Comparison of ENCODE assay signal across 8 cellular contexts in genomic region chr3:33440328-33440577, GRCh38. TPM values are rescaled to one million over a fixed set of nuclear protein-coding genes. Genes with fewer than 3 reads are reported as not detected.
DNase-seq lines count a peak whose midpoint lies in the region; ATAC-seq and TF ChIP-seq lines count a peak whose summit lies in the region.

Gene UBP1 (minus strand): TSS chr3:33440405. CDS start chr3:33439848, 557 bp downstream.

- peaks cover 42% of the 10 kb centered on the region for H3K79me2 ChIP-seq in neural cell (replicated peaks; ENCODE audit: insufficient read depth, low read length)

- peaks cover 9% of the 10 kb centered on the region for H3F3A ChIP-seq in neural cell (ENCODE audit: insufficient read depth, low read length, poor library complexity, severe bottlenecking)

- no peaks in the 10 kb centered on the region for H3K36me3 ChIP-seq in esophagus (ENCODE audit: control insufficient read depth in 2 of 2, insufficient read depth in 2 of 2, low read length in 1 of 2)
- H3K36me3 ChIP-seq in neural cell (ENCODE audit: insufficient read depth, low read length), result no peaks in the 10 kb centered on the region

- TF ChIP-seq EP300 in neural cell (conservative IDR thresholded peaks at IDR 0.05; ENCODE audit: poor library complexity, severe bottlenecking), result no peak

- no peaks in the 10 kb centered on the region for H3K27me3 ChIP-seq in esophagus (ENCODE audit: control insufficient read depth in 1 of 2, insufficient read depth in 2 of 2, low read length in 2 of 2)
- no peaks in the 10 kb centered on the region for H3K27me3 ChIP-seq in neural cell (ENCODE audit: insufficient read depth, low read depth, low read length)

- H3K4me2 ChIP-seq in neural cell (ENCODE audit: low read length), result peak within 1 kb of the TSS; percentile 83

- no peaks in the 10 kb centered on the region for H3K9me2 ChIP-seq in neural cell (ENCODE audit: insufficient read depth, low read length)

- H3K4me1 ChIP-seq in esophagus (ENCODE audit: control insufficient read depth in 2 of 2, insufficient read depth in 2 of 2, low read length in 1 of 2), result peaks cover 0 to 5% of the 10 kb centered on the region in 2 donors

- ATAC-seq in HG03025 (IDR thresholded peaks at IDR 0.05; ENCODE audit: low FRiP score, unreplicated experiment) (no peak), HG02798 (IDR thresholded peaks at IDR 0.05; ENCODE audit: poor library complexity, unreplicated experiment) (no peak), GM21528 (IDR thresholded peaks at IDR 0.05; ENCODE audit: low FRiP score, unreplicated experiment) (no peak)

- peak within 1 kb of the TSS; percentile 84 for H3K9ac ChIP-seq in neural cell (ENCODE audit: low read length)

- 1% methylated on average over 29 to 36 of the region's 36 CpGs for WGBS in esophagus, 2 donors

- H3K27ac ChIP-seq in esophagus (ENCODE audit: low read depth in 2 of 2, low read length in 1 of 2) (peak within 1 kb of the TSS; percentile 99 to 100), neural cell (ENCODE audit: low read length) (peak within 1 kb of the TSS; percentile 92)

- H3K9me3 ChIP-seq in esophagus (ENCODE audit: control insufficient read depth in 2 of 2, insufficient read depth in 1 of 2, low read depth in 1 of 2, low read length in 1 of 2) (no peaks in the 10 kb centered on the region), neural cell (ENCODE audit: low read length) (no peaks in the 10 kb centered on the region)

- peaks cover 8% of the 10 kb centered on the region for H4K20me1 ChIP-seq in neural cell (ENCODE audit: insufficient read depth)

- H2AFZ ChIP-seq in neural cell (ENCODE audit: low read depth, low read length), result peak within 1 kb of the TSS; percentile 83

- TF ChIP-seq CTCF in WI38 (IDR thresholded peaks at IDR 0.05; ENCODE audit: low read depth, low read length) (no peak), neural cell (IDR thresholded peaks at IDR 0.05; ENCODE audit: poor library complexity, severe bottlenecking) (no peak)

- peak; percentile 100 for DNase-seq in HCEC 1CT
- no peak for DNase-seq in NCI-H187 treated with DMSO at 0.1 percent for 48 hours (lab: John Stamatoyannopoulos, UW)

- peak within 1 kb of the TSS; percentile 93 for H3K4me3 ChIP-seq in WI38 (ENCODE audit: low read depth, low read length)
- H3K4me3 ChIP-seq in esophagus (ENCODE audit: low read depth in 1 of 2, low read length in 2 of 2), result peak within 1 kb of the TSS; percentile 82 to 83
- peak within 1 kb of the TSS; percentile 78 for H3K4me3 ChIP-seq in neural cell (ENCODE audit: low read length)

- TF ChIP-seq RAD21 in neural cell (conservative IDR thresholded peaks at IDR 0.05), result no peak

TF ChIP-seq in neural cell, 6 proteins besides CTCF, POLR2A, EP300 and RAD21:
- TF ChIP-seq SMC3 (conservative IDR thresholded peaks at IDR 0.05; ENCODE audit: poor library complexity) (no peak), POLR2AphosphoS5 (IDR thresholded peaks at IDR 0.05) (peak; percentile 83)
- TF ChIP-seq, protein P1, sequence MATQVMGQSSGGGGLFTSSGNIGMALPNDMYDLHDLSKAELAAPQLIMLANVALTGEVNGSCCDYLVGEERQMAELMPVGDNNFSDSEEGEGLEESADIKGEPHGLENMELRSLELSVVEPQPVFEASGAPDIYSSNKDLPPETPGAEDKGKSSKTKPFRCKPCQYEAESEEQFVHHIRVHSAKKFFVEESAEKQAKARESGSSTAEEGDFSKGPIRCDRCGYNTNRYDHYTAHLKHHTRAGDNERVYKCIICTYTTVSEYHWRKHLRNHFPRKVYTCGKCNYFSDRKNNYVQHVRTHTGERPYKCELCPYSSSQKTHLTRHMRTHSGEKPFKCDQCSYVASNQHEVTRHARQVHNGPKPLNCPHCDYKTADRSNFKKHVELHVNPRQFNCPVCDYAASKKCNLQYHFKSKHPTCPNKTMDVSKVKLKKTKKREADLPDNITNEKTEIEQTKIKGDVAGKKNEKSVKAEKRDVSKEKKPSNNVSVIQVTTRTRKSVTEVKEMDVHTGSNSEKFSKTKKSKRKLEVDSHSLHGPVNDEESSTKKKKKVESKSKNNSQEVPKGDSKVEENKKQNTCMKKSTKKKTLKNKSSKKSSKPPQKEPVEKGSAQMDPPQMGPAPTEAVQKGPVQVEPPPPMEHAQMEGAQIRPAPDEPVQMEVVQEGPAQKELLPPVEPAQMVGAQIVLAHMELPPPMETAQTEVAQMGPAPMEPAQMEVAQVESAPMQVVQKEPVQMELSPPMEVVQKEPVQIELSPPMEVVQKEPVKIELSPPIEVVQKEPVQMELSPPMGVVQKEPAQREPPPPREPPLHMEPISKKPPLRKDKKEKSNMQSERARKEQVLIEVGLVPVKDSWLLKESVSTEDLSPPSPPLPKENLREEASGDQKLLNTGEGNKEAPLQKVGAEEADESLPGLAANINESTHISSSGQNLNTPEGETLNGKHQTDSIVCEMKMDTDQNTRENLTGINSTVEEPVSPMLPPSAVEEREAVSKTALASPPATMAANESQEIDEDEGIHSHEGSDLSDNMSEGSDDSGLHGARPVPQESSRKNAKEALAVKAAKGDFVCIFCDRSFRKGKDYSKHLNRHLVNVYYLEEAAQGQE (IDR thresholded peaks at IDR 0.05; ENCODE audit: borderline replicate concordance), result no peak
TF ChIP-seq in neural cell: peak in this region for 1.

RNA-seq across cellular contexts. Expression of gene UBP1, which starts in this region (rescaled TPM):
- 10 to 100 TPM; 13.1 to 21.3 TPM for polyA plus RNA-seq in esophagus
- polyA plus RNA-seq in neural cell, result 59.6 and 74.2 TPM in 2 replicates
- 85.0 and 97.4 TPM in 2 replicates for polyA minus RNA-seq in neural cell
